1 cellular context compared by ENCODE assay signal in the genomic region with DNA sequence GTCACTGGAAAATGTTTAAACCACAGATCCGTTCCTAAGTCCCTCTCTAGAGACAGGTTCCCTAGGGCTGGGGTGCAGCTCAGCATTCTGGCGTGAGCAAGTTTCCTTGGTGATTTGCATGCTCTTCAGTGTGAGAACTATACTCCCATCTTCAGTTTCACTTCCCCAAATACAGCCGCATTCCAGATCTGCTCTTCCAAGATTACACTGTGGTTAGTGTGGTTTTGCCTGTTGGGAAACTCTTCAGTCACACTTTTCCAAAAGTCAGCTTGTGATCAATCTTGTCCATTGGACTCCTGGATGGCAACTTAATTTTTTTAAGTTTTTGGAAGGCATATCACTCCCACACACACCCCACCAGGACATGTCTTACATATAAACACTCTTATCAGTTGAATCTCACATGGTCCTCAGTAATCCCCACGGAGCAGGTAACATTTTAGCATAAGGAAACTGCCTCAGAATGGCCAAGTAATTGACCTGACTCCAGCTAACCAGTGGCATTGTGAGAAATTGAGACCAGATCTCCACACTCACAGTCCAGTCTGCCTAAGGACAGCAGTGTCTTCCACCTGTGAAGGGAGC.
A peak's percentile ranks its signal among the peaks of the same experiment; 100 is the strongest.
TF ChIP-seq lines count a peak whose summit lies in the region.

No MANE protein-coding gene starts in this region.

TF ChIP-seq in K562, 482 proteins besides CTCF, POLR2A, EP300 and RAD21 (continued from another document and continues in another):
- TF ChIP-seq HEY1 (CRISPR knock-in tag; IDR thresholded peaks at IDR 0.05; ENCODE audit: borderline replicate concordance) (peak; percentile 86; the same call in 1 of the 2 replicates), RBM15 (IDR thresholded peaks at IDR 0.05; ENCODE audit: insufficient read depth, low read length) (no peak), KDM2B (CRISPR knock-in tag; IDR thresholded peaks at IDR 0.05) (no peak), CREB1 (IDR thresholded peaks at IDR 0.05) (no peak), CREB1 (CRISPR knock-in tag; IDR thresholded peaks at IDR 0.05) (no peak), CHCHD3 (CRISPR knock-in tag; IDR thresholded peaks at IDR 0.05) (no peak), RBM39 (optimal IDR thresholded peaks at IDR 0.05; ENCODE audit: low read depth, low read length) (no peak), ZNF134 (CRISPR knock-in tag; conservative IDR thresholded peaks at IDR 0.05) (no peak), ZMIZ1 (IDR thresholded peaks at IDR 0.05; ENCODE audit: low read depth in 2 of 2, low read length in 2 of 2) (0 out of 4 replicates have a peak, but pooled peaks of 1 of the 2 experiments have one; percentile 43), TBP (optimal IDR thresholded peaks at IDR 0.05; ENCODE audit: low read depth, low read length) (no peak), UBTF (IDR thresholded peaks at IDR 0.05; ENCODE audit: borderline replicate concordance in 1 of 2, low read depth in 2 of 2, low read length in 2 of 2) (no peak), PATZ1 (CRISPR knock-in tag; IDR thresholded peaks at IDR 0.05; ENCODE audit: borderline replicate concordance) (no peak), CREM (IDR thresholded peaks at IDR 0.05; ENCODE audit: low read depth) (peak; percentile 30; the same call in 1 of the 2 replicates), CAMTA2 (CRISPR knock-in tag; conservative IDR thresholded peaks at IDR 0.05) (no peak), FOXP1 (CRISPR knock-in tag; IDR thresholded peaks at IDR 0.05) (no peak), TARDBP (IDR thresholded peaks at IDR 0.05) (peak; percentile 87), KLF10 (CRISPR knock-in tag; IDR thresholded peaks at IDR 0.05) (no peak), FOXK1 (CRISPR knock-in tag; IDR thresholded peaks at IDR 0.05; ENCODE audit: borderline replicate concordance) (no peak), RFX5 (IDR thresholded peaks at IDR 0.05; ENCODE audit: low read depth, low read length) (no peak), CEBPB (tag; IDR thresholded peaks at IDR 0.05) (peak; percentile 94), ZNF785 (CRISPR knock-in tag; IDR thresholded peaks at IDR 0.05) (no peak), ZFP1 (CRISPR knock-in tag; IDR thresholded peaks at IDR 0.05) (no peak), ZSCAN29 (IDR thresholded peaks at IDR 0.05) (no peak), ZNF253 (CRISPR knock-in tag; conservative IDR thresholded peaks at IDR 0.05) (no peak), ZNF830 (CRISPR knock-in tag; IDR thresholded peaks at IDR 0.05) (no peak), HNRNPL (IDR thresholded peaks at IDR 0.05; ENCODE audit: low read depth, low read length) (no peak), FOXK2 (conservative IDR thresholded peaks at IDR 0.05 in 1 of 2, IDR thresholded peaks at IDR 0.05 in 1 of 2; ENCODE audit: low read depth in 2 of 2) (no peak; a peak in 2 of 4 replicates), BHLHE40 (IDR thresholded peaks at IDR 0.05; ENCODE audit: low read length) (peak; percentile 67), NR4A1 (CRISPR knock-in tag; IDR thresholded peaks at IDR 0.05) (no peak), NR4A1 (tag; IDR thresholded peaks at IDR 0.05) (no peak), CHD4 (IDR thresholded peaks at IDR 0.05; ENCODE audit: insufficient read depth, insufficient replicate concordance, low read depth, low read length, poor library complexity, severe bottlenecking) (no peak), PHF21A (IDR thresholded peaks at IDR 0.05; ENCODE audit: borderline replicate concordance, low read depth) (no peak), TCF7 (IDR thresholded peaks at IDR 0.05; ENCODE audit: borderline replicate concordance) (no peak), TAF7 (tag; IDR thresholded peaks at IDR 0.05) (no peak), NFE2 (IDR thresholded peaks at IDR 0.05; ENCODE audit: low read depth) (no peak), KDM4B (IDR thresholded peaks at IDR 0.05; ENCODE audit: borderline replicate concordance in 2 of 2, low read depth in 1 of 2) (no peak), ZNF584 (CRISPR knock-in tag; IDR thresholded peaks at IDR 0.05; ENCODE audit: low read depth) (no peak), ELK1 (CRISPR knock-in tag; IDR thresholded peaks at IDR 0.05) (no peak), POLR2G (IDR thresholded peaks at IDR 0.05; ENCODE audit: low read depth, low read length) (no peak), ELF1 (tag; IDR thresholded peaks at IDR 0.05) (peak; percentile 59), PBX2 (CRISPR knock-in tag; IDR thresholded peaks at IDR 0.05; ENCODE audit: low read depth) (no peak), PBX2 (tag; conservative IDR thresholded peaks at IDR 0.05; ENCODE audit: low read depth) (peak; percentile 49), CREB3 (tag; conservative IDR thresholded peaks at IDR 0.05; ENCODE audit: low read depth) (no peak), U2AF1 (optimal IDR thresholded peaks at IDR 0.05; ENCODE audit: low read depth, low read length) (no peak), GTF2E2 (tag; IDR thresholded peaks at IDR 0.05) (no peak), ASH1L (IDR thresholded peaks at IDR 0.05; ENCODE audit: borderline replicate concordance, low read depth, partially characterized antibody) (no peak), ZNF79 (CRISPR knock-in tag; IDR thresholded peaks at IDR 0.05; ENCODE audit: low read depth) (no peak), MIER1 (IDR thresholded peaks at IDR 0.05; ENCODE audit: low read depth) (no peak), HDAC1 (IDR thresholded peaks at IDR 0.05) (peak in 1 of 2 experiments; percentile 46; a peak in 2 of 4 replicates), NCOA2 (IDR thresholded peaks at IDR 0.05; ENCODE audit: partially characterized antibody in 2 of 2) (no peak), PML (IDR thresholded peaks at IDR 0.05; ENCODE audit: low read length) (peak; percentile 93), ATF1 (CRISPR knock-in tag; IDR thresholded peaks at IDR 0.05) (no peak), ATF1 (tag; IDR thresholded peaks at IDR 0.05) (no peak), ZNF224 (CRISPR knock-in tag; IDR thresholded peaks at IDR 0.05) (no peak), ZNF695 (CRISPR knock-in tag; IDR thresholded peaks at IDR 0.05) (no peak), CBFA2T3 (IDR thresholded peaks at IDR 0.05) (peak; percentile 90)
- TF ChIP-seq, protein P1, sequence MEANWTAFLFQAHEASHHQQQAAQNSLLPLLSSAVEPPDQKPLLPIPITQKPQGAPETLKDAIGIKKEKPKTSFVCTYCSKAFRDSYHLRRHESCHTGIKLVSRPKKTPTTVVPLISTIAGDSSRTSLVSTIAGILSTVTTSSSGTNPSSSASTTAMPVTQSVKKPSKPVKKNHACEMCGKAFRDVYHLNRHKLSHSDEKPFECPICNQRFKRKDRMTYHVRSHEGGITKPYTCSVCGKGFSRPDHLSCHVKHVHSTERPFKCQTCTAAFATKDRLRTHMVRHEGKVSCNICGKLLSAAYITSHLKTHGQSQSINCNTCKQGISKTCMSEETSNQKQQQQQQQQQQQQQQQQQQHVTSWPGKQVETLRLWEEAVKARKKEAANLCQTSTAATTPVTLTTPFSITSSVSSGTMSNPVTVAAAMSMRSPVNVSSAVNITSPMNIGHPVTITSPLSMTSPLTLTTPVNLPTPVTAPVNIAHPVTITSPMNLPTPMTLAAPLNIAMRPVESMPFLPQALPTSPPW (CRISPR knock-in tag; IDR thresholded peaks at IDR 0.05), result peak; percentile 43
- TF ChIP-seq, protein P2, sequence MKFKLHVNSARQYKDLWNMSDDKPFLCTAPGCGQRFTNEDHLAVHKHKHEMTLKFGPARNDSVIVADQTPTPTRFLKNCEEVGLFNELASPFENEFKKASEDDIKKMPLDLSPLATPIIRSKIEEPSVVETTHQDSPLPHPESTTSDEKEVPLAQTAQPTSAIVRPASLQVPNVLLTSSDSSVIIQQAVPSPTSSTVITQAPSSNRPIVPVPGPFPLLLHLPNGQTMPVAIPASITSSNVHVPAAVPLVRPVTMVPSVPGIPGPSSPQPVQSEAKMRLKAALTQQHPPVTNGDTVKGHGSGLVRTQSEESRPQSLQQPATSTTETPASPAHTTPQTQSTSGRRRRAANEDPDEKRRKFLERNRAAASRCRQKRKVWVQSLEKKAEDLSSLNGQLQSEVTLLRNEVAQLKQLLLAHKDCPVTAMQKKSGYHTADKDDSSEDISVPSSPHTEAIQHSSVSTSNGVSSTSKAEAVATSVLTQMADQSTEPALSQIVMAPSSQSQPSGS (CRISPR knock-in tag; IDR thresholded peaks at IDR 0.05), result no peak
